In the genomic region with DNA sequence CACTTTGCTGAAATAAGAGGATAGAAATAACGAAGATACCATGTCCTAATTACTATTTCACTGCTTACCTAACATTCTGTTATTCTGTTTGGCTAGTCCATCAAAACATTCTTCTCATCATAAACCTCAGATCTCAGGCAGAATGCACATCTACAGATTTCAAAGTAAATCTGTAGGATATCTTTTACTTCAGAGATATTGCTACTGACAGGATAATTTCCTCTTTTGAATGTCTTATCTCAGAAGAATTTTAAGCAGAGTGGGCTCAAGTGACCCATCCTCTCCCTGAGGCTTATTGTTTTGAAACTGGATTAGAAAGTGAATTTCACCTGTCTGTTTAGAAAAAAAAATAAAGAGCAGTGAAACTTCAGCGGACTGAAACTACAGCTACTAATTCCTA, we compare ENCODE assay signal across 21 cellular contexts.
"Had no signal": no experiment of that assay in that cellular context is flagged by ENCODE, and none has a peak within 500 bp of the region (broad histone marks: within the 10 kb centered on the region; RNA-seq: fewer than 3 reads in every experiment).

No MANE protein-coding gene starts in this region.

- H3K36me3 ChIP-seq: spleen, tibial nerve had no signal

- FAIRE-seq: endothelial cell of umbilical vein, kidney had no signal

- DNase-seq: effector CD4-positive, alpha-beta T cell; endodermal cell; erythroblast; foreskin keratinocyte; immature natural killer cell; kidney; left colon; left ventricle myocardium superior; mucosa of descending colon; naive thymus-derived CD8-positive, alpha-beta T cell; posterior cingulate gyrus; spleen; stimulated activated CD4-positive, alpha-beta T cell treated with anti-CD3 and anti-CD28 coated beads, Interleukin-15, amount 100 ng/mL, for 24 hours; stimulated activated CD4-positive, alpha-beta T cell treated with anti-CD3 and anti-CD28 coated beads, Interleukin-1b, Interleukin-23, amount 100 ng/mL, for 48 hours; stimulated activated CD4-positive, alpha-beta T cell treated with anti-CD3 and anti-CD28 coated beads, Interleukin-4, amount 100 ng/mL, for 24 hours; testis had no signal

- H3K27ac ChIP-seq: coronary artery, foreskin keratinocyte, spleen, testis, tibial nerve had no signal

- ATAC-seq: foreskin keratinocyte; left colon; left ventricle myocardium superior; mucosa of descending colon; naive thymus-derived CD8-positive, alpha-beta T cell; sciatic nerve; stimulated activated memory B cell treated with anti-CD40 and anti-IgM and Interleukin-4, amounts not matched to agents 10 μg/mL and 1 μg/mL and 100 μg/mL, for 72 hours had no signal

- H3K4me1 ChIP-seq: testis had no signal

- H3K27me3 ChIP-seq: foreskin keratinocyte, spleen, testis, tibial nerve had no signal

- H3K9me3 ChIP-seq: mucosa of descending colon, spleen, testis, tibial nerve had no signal

- H3K4me3 ChIP-seq: coronary artery, mucosa of descending colon, spleen, testis, tibial nerve had no signal
